1 cellular context compared by ENCODE assay signal in genomic region chr9:35104586-35104985, GRCh38.
TF ChIP-seq lines count a peak whose summit lies in the region.

No MANE protein-coding gene starts in this region.

TF ChIP-seq in H1, 55 proteins besides CTCF, POLR2A, EP300 and RAD21:
- no peak for TF ChIP-seq BCL11A (IDR thresholded peaks at IDR 0.05; ENCODE audit: low read depth in 2 of 2, low read length in 2 of 2)
- no peak for TF ChIP-seq JUN (IDR thresholded peaks at IDR 0.05; ENCODE audit: low read depth, low read length)
- TF ChIP-seq, protein P1, sequence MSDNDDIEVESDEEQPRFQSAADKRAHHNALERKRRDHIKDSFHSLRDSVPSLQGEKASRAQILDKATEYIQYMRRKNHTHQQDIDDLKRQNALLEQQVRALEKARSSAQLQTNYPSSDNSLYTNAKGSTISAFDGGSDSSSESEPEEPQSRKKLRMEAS (IDR thresholded peaks at IDR 0.05): no peak
- TF ChIP-seq KDM4A (IDR thresholded peaks at IDR 0.05; ENCODE audit: low read depth, low read length, severe bottlenecking): no peak
- no peak for TF ChIP-seq HDAC6 (IDR thresholded peaks at IDR 0.05; ENCODE audit: low read depth, low read length)
- no peak for TF ChIP-seq RBBP5 (IDR thresholded peaks at IDR 0.05; ENCODE audit: borderline replicate concordance, low read depth, low read length)
- no peak for TF ChIP-seq CREB1 (IDR thresholded peaks at IDR 0.05)
- no peak for TF ChIP-seq BRCA1 (IDR thresholded peaks at IDR 0.05; ENCODE audit: low read depth, low read length)
- TF ChIP-seq SIRT6 (IDR thresholded peaks at IDR 0.05; ENCODE audit: low read length): no peak
- TF ChIP-seq SUZ12 (IDR thresholded peaks at IDR 0.05; ENCODE audit: low read length): no peak
- TF ChIP-seq KDM5A (IDR thresholded peaks at IDR 0.05; ENCODE audit: low read length): no peak
- no peak for TF ChIP-seq BACH1 (IDR thresholded peaks at IDR 0.05; ENCODE audit: low read length)
- TF ChIP-seq EZH2 (IDR thresholded peaks at IDR 0.05; ENCODE audit: low read depth, low read length, severe bottlenecking): no peak
- TF ChIP-seq RNF2 (IDR thresholded peaks at IDR 0.05; ENCODE audit: borderline replicate concordance, low read depth, low read length, missing control alignments, poor library complexity, severe bottlenecking): no peak
- no peak for TF ChIP-seq CBX5 (IDR thresholded peaks at IDR 0.05; ENCODE audit: low read depth, low read length)
- TF ChIP-seq TAF7 (optimal IDR thresholded peaks at IDR 0.05; ENCODE audit: borderline replicate concordance, low read depth, low read length): no peak
TF ChIP-seq in H1: peak in this region for 0.
